ENCODE assay signal across 10 cellular contexts in genomic region chr21:38824124-38824822, GRCh38. TPM values are rescaled to one million over a fixed set of nuclear protein-coding genes. Genes with fewer than 3 reads are reported as not detected.
DNase-seq lines count a peak whose midpoint lies in the region; FAIRE-seq and TF ChIP-seq lines count a peak whose summit lies in the region.
"Had no signal": no experiment of that assay in that cellular context is flagged by ENCODE, and none has a peak within 500 bp of the region (broad histone marks: within the 10 kb centered on the region; RNA-seq: fewer than 3 reads in every experiment).

No MANE protein-coding gene starts in this region.

- DNase-seq in AG20443 (ENCODE audit: low spot score) (peak; percentile 44), SJSA1 (ENCODE audit: low read depth in 1 of 2, low spot score in 2 of 2) (peak in 1 of 2 experiments; percentile 71), fibroblast of villous mesenchyme (ENCODE audit: low read depth) (peak; percentile 98), retina (no peak), NCI-H2107 treated with DMSO at 0.1 percent for 48 hours (lab: John Stamatoyannopoulos, UW; ENCODE audit: unreplicated experiment) (no peak), NOMO-1 treated with dmso at 0.1 percent for 144 hours (lab: John Stamatoyannopoulos, UW; ENCODE audit: unreplicated experiment) (no peak), frontal cortex (ENCODE audit: low spot score in 2 of 2) (no peak)
- DNase-seq: activated CD4-positive, alpha-beta T cell treated with anti-CD3 and anti-CD28 coated beads for 1 hour; NCI-H2171 had no signal

- no peak overlapping the region for H3K9ac ChIP-seq in rectal smooth muscle tissue (ENCODE audit: low read length)

- peak overlapping the region; percentile 56 for H3K27ac ChIP-seq in SJSA1
- peak overlapping the region; percentile 89 for H3K27ac ChIP-seq in rectal smooth muscle tissue (ENCODE audit: low read depth, low read length)

- no peaks in the 10 kb centered on the region for H3K27me3 ChIP-seq in SJSA1 (replicated peaks)
- H3K27me3 ChIP-seq in rectal smooth muscle tissue (ENCODE audit: control insufficient read depth, insufficient read depth, low read length) = no peaks in the 10 kb centered on the region

- FAIRE-seq in frontal cortex (lab: Jason Lieb, UNC) = no peak

- H3K36me3 ChIP-seq in SJSA1 = peaks cover 67% of the 10 kb centered on the region
- H3K36me3 ChIP-seq in rectal smooth muscle tissue (ENCODE audit: control insufficient read depth, insufficient read depth, low read length) = peaks cover 36% of the 10 kb centered on the region

- H3K4me3 ChIP-seq in SJSA1 (no peak overlapping the region), fibroblast of villous mesenchyme (ENCODE audit: low read depth, low read length) (no peak overlapping the region), rectal smooth muscle tissue (ENCODE audit: low read length) (no peak overlapping the region)

- no peak for TF ChIP-seq CTCF in fibroblast of villous mesenchyme (IDR thresholded peaks at IDR 0.05; ENCODE audit: insufficient read depth, low read depth, low read length)

- H3K9me3 ChIP-seq in SJSA1 (replicated peaks) = peaks cover 5% of the 10 kb centered on the region

- H3K4me1 ChIP-seq in SJSA1 (replicated peaks) = peaks cover 57% of the 10 kb centered on the region
- H3K4me1 ChIP-seq in rectal smooth muscle tissue (ENCODE audit: control insufficient read depth, insufficient read depth, low read length) = peaks cover 18% of the 10 kb centered on the region

RNA-seq across cellular contexts. Expression of gene ETS2, which starts 18.5 kb away (rescaled TPM):
- 44.4 and 48.2 TPM in 2 replicates for total RNA-seq in SJSA1 (2014; rRNA removed; shearing (Covaris generic))
- total RNA-seq in fibroblast of villous mesenchyme (36.7 and 45.8 TPM in 2 replicates), frontal cortex (11.0 TPM)

Comparison
In these comparisons a context has a peak if more than half of its experiments do, and no peak if none do; other contexts are left out.
1. DNase-seq: peak in AG20443 (single experiment) and fibroblast of villous mesenchyme (single experiment); none in retina (single experiment), NCI-H2107 treated with DMSO at 0.1 percent for 48 hours (single experiment), NOMO-1 treated with dmso at 0.1 percent for 144 hours (single experiment) and frontal cortex (0 of 2).